ENCODE assay signal across 14 cellular contexts in the genomic region with DNA sequence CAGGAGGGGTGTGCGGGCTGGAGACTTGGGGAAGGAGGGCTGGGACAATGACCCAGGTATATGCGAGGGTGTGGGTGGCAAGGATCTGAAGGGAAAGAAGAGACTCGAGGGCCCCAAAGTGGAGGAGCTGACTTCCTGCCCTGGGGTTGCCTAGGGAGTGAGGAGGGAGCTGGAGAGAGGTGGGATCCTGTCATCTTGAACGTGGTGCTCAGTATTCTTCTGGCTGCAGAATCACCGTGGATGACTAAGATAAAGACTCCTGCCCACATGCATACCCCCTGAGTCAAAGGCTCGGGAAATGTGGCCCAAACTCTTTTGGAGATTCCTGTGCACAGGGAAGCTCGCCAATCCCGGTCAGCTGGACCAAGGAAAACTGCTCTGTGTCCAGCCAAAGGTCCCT. TPM values are rescaled to one million over a fixed set of nuclear protein-coding genes. Genes with fewer than 3 reads are reported as not detected.
DNase-seq lines count a peak whose midpoint lies in the region; ATAC-seq, FAIRE-seq and TF ChIP-seq lines count a peak whose summit lies in the region.
"Had no signal": no experiment of that assay in that cellular context is flagged by ENCODE, and none has a peak within 500 bp of the region (broad histone marks: within the 10 kb centered on the region; RNA-seq: fewer than 3 reads in every experiment).

No MANE protein-coding gene starts in this region.

- no peak for TF ChIP-seq POLR2A in IMR-90 (IDR thresholded peaks at IDR 0.05; ENCODE audit: low read depth, low read length)

- H3K27ac Mint-ChIP-seq in astrocyte (ENCODE audit: unreplicated experiment) = peak overlapping the region; percentile 91
- no peak overlapping the region for H3K27ac Mint-ChIP-seq in stimulated activated effector memory CD8-positive, alpha-beta T cell treated with anti-CD3 and anti-CD28 coated beads, Interleukin-12 subunit alpha, Interleukin-12 subunit beta, amount 100 ng/mL, for 72 hours
- H3K27ac Mint-ChIP-seq: activated CD4-positive, alpha-beta memory T cell treated with anti-CD3 and anti-CD28 coated beads, Interleukin-2, amount 10 ng/mL, durations not matched to agents 7 days and 5 days; stimulated activated memory B cell treated with anti-CD40 and anti-IgM and Interleukin-4, amounts not matched to agents 10 μg/mL and 1 μg/mL and 100 μg/mL, for 72 hours had no signal

- intact Hi-C loops in IMR-90 (cut with micrococcal nuclease) (no loop called here), aorta (cut with DNase I) (no loop called here)

- DNase-seq in AG10803 (ENCODE audit: low read depth) = peak; percentile 78
- DNase-seq in IMR-90 = peak; percentile 77
- peak; percentile 73 for DNase-seq in astrocyte (ENCODE audit: low read depth)
- DNase-seq in mesendoderm = no peak
- DNase-seq in stimulated activated effector memory CD8-positive, alpha-beta T cell treated with anti-CD3 and anti-CD28 coated beads, Interleukin-12 subunit alpha, Interleukin-12 subunit beta, amount 100 ng/mL, for 72 hours (ENCODE audit: low spot score in 2 of 2) = no peak
- no peak for DNase-seq in aorta
- DNase-seq in SIG-M5 (lab: John Stamatoyannopoulos, UW) = no peak
- DNase-seq: activated CD4-positive, alpha-beta memory T cell treated with anti-CD3 and anti-CD28 coated beads, Interleukin-2, amount 10 ng/mL, durations not matched to agents 7 days and 5 days; activated gamma-delta T cell; CD4-positive, CD25-positive, alpha-beta regulatory T cell; NCI-H2081 treated with DMSO at 0.1 percent for 48 hours; T-helper 9 cell had no signal

- H3K9me3 ChIP-seq in IMR-90 (ENCODE audit: control insufficient read depth, insufficient read depth, low read length) (no peaks in the 10 kb centered on the region), astrocyte (ENCODE audit: insufficient read depth, low read depth, low read length) (no peaks in the 10 kb centered on the region), aorta (ENCODE audit: control insufficient read depth, low read length) (no peaks in the 10 kb centered on the region)

- ATAC-seq in IMR-90 (ENCODE audit: low read depth) (peak; percentile 83), GM21447 (IDR thresholded peaks at IDR 0.05; ENCODE audit: unreplicated experiment) (no peak), aorta (ENCODE audit: low FRiP score) (no peak)
- ATAC-seq in stimulated activated effector memory CD8-positive, alpha-beta T cell treated with anti-CD3 and anti-CD28 coated beads, Interleukin-12 subunit alpha, Interleukin-12 subunit beta, amount 100 ng/mL, for 72 hours = no peak
- ATAC-seq: stimulated activated memory B cell treated with anti-CD40 and anti-IgM and Interleukin-4, amounts not matched to agents 10 μg/mL and 1 μg/mL and 100 μg/mL, for 72 hours had no signal

- peak overlapping the region; percentile 74 for H2BK20ac ChIP-seq in IMR-90 (ENCODE audit: low read depth, low read length)

- FAIRE-seq in astrocyte (lab: Jason Lieb, UNC) = no peak

- BruUV-seq in IMR-90 (replicated peaks; lab: Mats Ljungman, UMichigan) = no TSS peak

- H3K4me1 Mint-ChIP-seq in astrocyte (ENCODE audit: low read depth, unreplicated experiment) = peaks cover 14% of the 10 kb centered on the region
- H3K4me1 Mint-ChIP-seq in stimulated activated effector memory CD8-positive, alpha-beta T cell treated with anti-CD3 and anti-CD28 coated beads, Interleukin-12 subunit alpha, Interleukin-12 subunit beta, amount 100 ng/mL, for 72 hours = no peaks in the 10 kb centered on the region
- H3K4me1 Mint-ChIP-seq: CD4-positive, CD25-positive, alpha-beta regulatory T cell; stimulated activated memory B cell treated with anti-CD40 and anti-IgM and Interleukin-4, amounts not matched to agents 10 μg/mL and 1 μg/mL and 100 μg/mL, for 72 hours had no signal

- H4K91ac ChIP-seq in IMR-90 (ENCODE audit: insufficient read depth, low read depth, low read length) = peak overlapping the region; percentile 6; the same call in 1 of the 2 replicates

- H2AK5ac ChIP-seq in IMR-90 (ENCODE audit: low read depth, low read length) (peak overlapping the region; percentile 80), mesendoderm (ENCODE audit: low read length) (no peak overlapping the region)

- H2AK9ac ChIP-seq in IMR-90 (replicated peaks; ENCODE audit: low read depth, low read length, poor library complexity) = peak overlapping the region; percentile 35

- CTCF ChIA-PET in IMR-90 (lab: Yijun Ruan, JAX) = interaction anchor here (1.0 kb wide), 1 partner anchor 15 kb away, joined by 3 read pairs; no protein-coding TSS in a partner anchor

- H4K8ac ChIP-seq in IMR-90 (ENCODE audit: low read depth in 2 of 2, low read length in 2 of 2) = peak overlapping the region in 1 of 2 experiments; percentile 34; a peak in 1 of 4 replicates
- H4K8ac ChIP-seq in mesendoderm (ENCODE audit: low read depth, low read length) = no peak overlapping the region

- H2BK15ac ChIP-seq in IMR-90 (ENCODE audit: low read depth, low read length) (peak overlapping the region; percentile 34; the same call in 1 of the 3 replicates), mesendoderm (replicated peaks; ENCODE audit: low read depth) (no peak overlapping the region)

- H4K20me1 ChIP-seq in IMR-90 (ENCODE audit: insufficient read depth, low read length) (no peaks in the 10 kb centered on the region), astrocyte (ENCODE audit: insufficient read depth, low read length) (no peaks in the 10 kb centered on the region)

- no peak overlapping the region for H3K23ac ChIP-seq in IMR-90 (ENCODE audit: low read depth, low read length)
- no peak overlapping the region for H3K23ac ChIP-seq in mesendoderm (ENCODE audit: low read length)

- H3K9me3 Mint-ChIP-seq in astrocyte (ENCODE audit: unreplicated experiment) = no peaks in the 10 kb centered on the region
- no peaks in the 10 kb centered on the region for H3K9me3 Mint-ChIP-seq in stimulated activated effector memory CD8-positive, alpha-beta T cell treated with anti-CD3 and anti-CD28 coated beads, Interleukin-12 subunit alpha, Interleukin-12 subunit beta, amount 100 ng/mL, for 72 hours
- H3K9me3 Mint-ChIP-seq: activated CD4-positive, alpha-beta memory T cell treated with anti-CD3 and anti-CD28 coated beads, Interleukin-2, amount 10 ng/mL, durations not matched to agents 7 days and 5 days; CD4-positive, CD25-positive, alpha-beta regulatory T cell; stimulated activated memory B cell treated with anti-CD40 and anti-IgM and Interleukin-4, amounts not matched to agents 10 μg/mL and 1 μg/mL and 100 μg/mL, for 72 hours had no signal

- H3K36me3 ChIP-seq in IMR-90 (ENCODE audit: control insufficient read depth, insufficient read depth, low read length) (no peaks in the 10 kb centered on the region), astrocyte (ENCODE audit: insufficient read depth, low read length) (no peaks in the 10 kb centered on the region), mesendoderm (ENCODE audit: control insufficient read depth, insufficient read depth, low read length) (no peaks in the 10 kb centered on the region), aorta (ENCODE audit: control insufficient read depth in 1 of 2, insufficient read depth in 2 of 2, low read length in 1 of 2) (no peaks in the 10 kb centered on the region)

- peak overlapping the region; percentile 54 for H2BK120ac ChIP-seq in IMR-90 (ENCODE audit: low read depth, low read length)
- H2BK120ac ChIP-seq in mesendoderm (ENCODE audit: low read depth, low read length) = no peak overlapping the region

- no peak overlapping the region for H3K4me3 ChIP-seq in AG10803 (ENCODE audit: low read length)
- H3K4me3 ChIP-seq in IMR-90 (ENCODE audit: insufficient read depth, low read depth, low read length) = no peak overlapping the region
- no peak overlapping the region for H3K4me3 ChIP-seq in astrocyte (ENCODE audit: insufficient read depth, low read depth, low read length)
- no peak overlapping the region for H3K4me3 ChIP-seq in mesendoderm (ENCODE audit: low read length)
- no peak overlapping the region for H3K4me3 ChIP-seq in aorta (ENCODE audit: low read length in 2 of 2)

- in situ Hi-C loops in IMR-90 (cut with MboI; ENCODE audit: low sequenced_read_pairs) = no loop called here

- H2AFZ ChIP-seq in IMR-90 (replicated peaks; ENCODE audit: low read length, poor library complexity) = peak overlapping the region; percentile 79
- H2AFZ ChIP-seq in astrocyte (ENCODE audit: low read depth, low read length) = no peak overlapping the region

- H3K27ac ChIP-seq in IMR-90 (ENCODE audit: insufficient read depth, low read length) = no peak overlapping the region; the same call in 1 of the 2 replicates
- H3K27ac ChIP-seq in astrocyte (ENCODE audit: low read depth, low read length) = no peak overlapping the region
- no peak overlapping the region for H3K27ac ChIP-seq in mesendoderm (ENCODE audit: low read depth, low read length)
- H3K27ac ChIP-seq in aorta (ENCODE audit: low read depth in 1 of 2, low read length in 2 of 2) = no peak overlapping the region

- TF ChIP-seq CTCF in AG10803 (conservative IDR thresholded peaks at IDR 0.05; ENCODE audit: low read length) (no peak), IMR-90 (conservative IDR thresholded peaks at IDR 0.05; ENCODE audit: low read depth, low read length) (no peak), astrocyte (IDR thresholded peaks at IDR 0.05; ENCODE audit: insufficient read depth, low read depth, low read length) (no peak)

- H3K14ac ChIP-seq in IMR-90 (replicated peaks; ENCODE audit: low read depth, low read length) = peak overlapping the region; percentile 56; the same call in 1 of the 2 replicates

- POLR2A ChIA-PET in IMR-90 (lab: Charles Lee; ENCODE audit: unreplicated experiment) = no interaction called here

- H3K79me2 ChIP-seq in astrocyte (ENCODE audit: insufficient read depth, low read length) (no peaks in the 10 kb centered on the region), mesendoderm (ENCODE audit: control insufficient read depth, insufficient read depth, low read length) (no peaks in the 10 kb centered on the region)

- H4K5ac ChIP-seq in IMR-90 (ENCODE audit: low read depth, low read length) (no peak overlapping the region), mesendoderm (ENCODE audit: low read length) (no peak overlapping the region)

- H3K9ac ChIP-seq in IMR-90 (ENCODE audit: low read depth, low read length) (no peak overlapping the region), astrocyte (ENCODE audit: low read length) (no peak overlapping the region), mesendoderm (ENCODE audit: low read length) (no peak overlapping the region)

- H3K56ac ChIP-seq in IMR-90 (ENCODE audit: extremely low read depth, insufficient read depth, low read length) (no peak overlapping the region), mesendoderm (ENCODE audit: low read length) (peak overlapping the region; percentile 31)

- dilution Hi-C loops in IMR-90 (cut with HindIII; ENCODE audit: low sequenced_read_pairs, unreplicated experiment) = no loop called here

- peaks cover 2% of the 10 kb centered on the region for H3K27me3 Mint-ChIP-seq in astrocyte (ENCODE audit: low read depth, unreplicated experiment)
- H3K27me3 Mint-ChIP-seq: activated CD4-positive, alpha-beta memory T cell treated with anti-CD3 and anti-CD28 coated beads, Interleukin-2, amount 10 ng/mL, durations not matched to agents 7 days and 5 days; CD4-positive, CD25-positive, alpha-beta regulatory T cell; stimulated activated memory B cell treated with anti-CD40 and anti-IgM and Interleukin-4, amounts not matched to agents 10 μg/mL and 1 μg/mL and 100 μg/mL, for 72 hours had no signal

- H3K79me1 ChIP-seq in IMR-90 (ENCODE audit: low read depth in 1 of 2, low read length in 2 of 2) = no peaks in the 10 kb centered on the region
- H3K79me1 ChIP-seq in mesendoderm (ENCODE audit: low read length) = no peaks in the 10 kb centered on the region

- H3K4me2 ChIP-seq in IMR-90 (ENCODE audit: low read depth, low read length) = peak overlapping the region; percentile 13; the same call in 1 of the 2 replicates
- peak overlapping the region; percentile 45 for H3K4me2 ChIP-seq in astrocyte (ENCODE audit: low read length)
- H3K4me2 ChIP-seq in mesendoderm (ENCODE audit: low read length) = no peak overlapping the region

- H3K18ac ChIP-seq in IMR-90 (ENCODE audit: low read depth, low read length) = no peak overlapping the region
- H3K18ac ChIP-seq in mesendoderm (ENCODE audit: low read length) = no peak overlapping the region

- H3K27me3 ChIP-seq in IMR-90 (ENCODE audit: control insufficient read depth, insufficient read depth, low read length) (peaks cover 2% of the 10 kb centered on the region; the same call in 1 of the 2 replicates), astrocyte (ENCODE audit: insufficient read depth, low read length) (no peaks in the 10 kb centered on the region), mesendoderm (ENCODE audit: insufficient read depth, low read length, poor library complexity) (no peaks in the 10 kb centered on the region), aorta (ENCODE audit: control insufficient read depth in 1 of 2, insufficient read depth in 2 of 2, low read length in 1 of 2) (no peaks in the 10 kb centered on the region)

- peak overlapping the region; percentile 10 for H2BK5ac ChIP-seq in IMR-90 (ENCODE audit: low read depth, low read length, poor library complexity, severe bottlenecking)
- H2BK5ac ChIP-seq in mesendoderm (ENCODE audit: low read length) = no peak overlapping the region

- WGBS in IMR-90 (ENCODE audit: extremely low coverage in 2 of 2, insufficient read length in 1 of 2), 2 experiments = 80% methylated on average over 1 of the region's 8 CpGs; no CpG with 5 or more reads in 1 of the 2 experiments
- no CpG with 5 or more reads among the region's 8 CpGs for WGBS in mesendoderm (ENCODE audit: extremely low coverage, insufficient coverage, low lambda C conversion rate)
- WGBS in aorta, 2 donors = 43 to 60% methylated on average over 8 of the region's 8 CpGs

- no peak for TF ChIP-seq RAD21 in IMR-90 (IDR thresholded peaks at IDR 0.05; ENCODE audit: low read length)

- H3K9me1 ChIP-seq in IMR-90 (ENCODE audit: insufficient read depth, low read length) = peaks cover 17% of the 10 kb centered on the region

- H3K4ac ChIP-seq in IMR-90 (ENCODE audit: low read depth, low read length) (peak overlapping the region; percentile 30; the same call in 1 of the 2 replicates), mesendoderm (ENCODE audit: low read depth, low read length) (no peak overlapping the region)

- H3K4me3 Mint-ChIP-seq in astrocyte (ENCODE audit: unreplicated experiment) = no peak overlapping the region
- no peak overlapping the region for H3K4me3 Mint-ChIP-seq in stimulated activated effector memory CD8-positive, alpha-beta T cell treated with anti-CD3 and anti-CD28 coated beads, Interleukin-12 subunit alpha, Interleukin-12 subunit beta, amount 100 ng/mL, for 72 hours
- H3K4me3 Mint-ChIP-seq: activated CD4-positive, alpha-beta memory T cell treated with anti-CD3 and anti-CD28 coated beads, Interleukin-2, amount 10 ng/mL, durations not matched to agents 7 days and 5 days; CD4-positive, CD25-positive, alpha-beta regulatory T cell; stimulated activated memory B cell treated with anti-CD40 and anti-IgM and Interleukin-4, amounts not matched to agents 10 μg/mL and 1 μg/mL and 100 μg/mL, for 72 hours had no signal

- H3K4me1 ChIP-seq in IMR-90 (ENCODE audit: control insufficient read depth, insufficient read depth, low read length) = peaks cover 4% of the 10 kb centered on the region
- H3K4me1 ChIP-seq in astrocyte (ENCODE audit: insufficient read depth, low read length) = peaks cover 27% of the 10 kb centered on the region
- no peaks in the 10 kb centered on the region for H3K4me1 ChIP-seq in mesendoderm (ENCODE audit: control insufficient read depth, low read depth, low read length)
- no peaks in the 10 kb centered on the region for H3K4me1 ChIP-seq in aorta (ENCODE audit: control insufficient read depth in 1 of 2, insufficient read depth in 2 of 2, low read length in 2 of 2)

- no peaks in the 10 kb centered on the region for H3K36me3 Mint-ChIP-seq in astrocyte (ENCODE audit: low read depth, unreplicated experiment)
- H3K36me3 Mint-ChIP-seq in stimulated activated effector memory CD8-positive, alpha-beta T cell treated with anti-CD3 and anti-CD28 coated beads, Interleukin-12 subunit alpha, Interleukin-12 subunit beta, amount 100 ng/mL, for 72 hours = no peaks in the 10 kb centered on the region
- H3K36me3 Mint-ChIP-seq: CD4-positive, CD25-positive, alpha-beta regulatory T cell; stimulated activated memory B cell treated with anti-CD40 and anti-IgM and Interleukin-4, amounts not matched to agents 10 μg/mL and 1 μg/mL and 100 μg/mL, for 72 hours had no signal

RNA-seq across cellular contexts. Expression of a gene that starts 31.2 kb away (rescaled TPM):
- total RNA-seq in IMR-90 (2012; rRNA removed) = 0.18 and 0.83 TPM in 2 replicates
- 0.14 and 0.32 TPM in 2 replicates for polyA plus RNA-seq in IMR-90 (2012; rRNA removed)
- 0.11 TPM in 2 replicates for polyA plus RNA-seq in IMR-90 (2012; cell fraction: cytosol; rRNA removed)
- 0.60 and 0.83 TPM in 2 replicates for polyA plus RNA-seq in IMR-90 (2012; cell fraction: nucleus; rRNA removed; ENCODE audit: low replicate concordance)
- total RNA-seq in astrocyte = 2.6 and 10.1 TPM in 2 replicates
- polyA plus RNA-seq in mesendoderm (2013, experiment 1 of 2) = 3.7 TPM
- 3.8 TPM for polyA plus RNA-seq in mesendoderm (2013, experiment 2 of 2)
- total RNA-seq in aorta = 1 to 10 TPM in 1 of 2 donors, under 1 TPM in 1; 0.87 to 1.5 TPM
- polyA plus RNA-seq in aorta = 1 to 10 TPM in 1 of 2 donors, under 1 TPM in 1; 0.28 to 1.5 TPM
- total RNA-seq: activated CD4-positive, alpha-beta memory T cell treated with anti-CD3 and anti-CD28 coated beads, Interleukin-2, amount 10 ng/mL, durations not matched to agents 7 days and 5 days; CD4-positive, CD25-positive, alpha-beta regulatory T cell had no signal

Comparison
In these comparisons a context has a peak if more than half of its experiments do, and no peak if none do; other contexts are left out.
1. DNase-seq: peak in AG10803 (single experiment), IMR-90 (single experiment) and astrocyte (single experiment); none in mesendoderm (single experiment), stimulated activated effector memory CD8-positive, alpha-beta T cell treated with anti-CD3 and anti-CD28 coated beads, Interleukin-12 subunit alpha, Interleukin-12 subunit beta, amount 100 ng/mL, for 72 hours (0 of 2), aorta (0 of 2) and SIG-M5 (single experiment).